In the genomic region with DNA sequence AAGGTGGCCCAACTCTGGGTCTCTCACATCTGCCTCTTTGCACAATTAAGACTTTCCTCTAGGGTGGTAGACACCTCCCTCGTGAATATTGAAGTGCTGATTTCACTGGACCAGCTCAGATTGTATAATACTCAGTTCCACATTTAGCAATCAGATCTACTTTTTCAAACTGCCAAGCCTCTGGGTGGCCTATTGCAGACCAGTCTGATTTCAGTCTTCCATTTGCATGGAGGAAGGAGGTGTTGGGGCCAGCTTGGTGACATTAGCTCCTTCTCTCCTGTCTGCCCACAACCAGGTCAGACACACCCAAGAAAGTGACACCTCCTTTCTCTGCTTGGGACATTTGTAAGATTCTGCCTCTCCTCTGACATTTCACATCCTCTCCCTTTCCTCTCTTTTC, we compare ENCODE assay signal across 3 cellular contexts.
TF ChIP-seq lines count a peak whose summit lies in the region.

No MANE protein-coding gene starts in this region.

TF ChIP-seq in liver, 16 proteins besides CTCF, POLR2A, EP300 and RAD21 (continued from another document):
- TF ChIP-seq JUND (IDR thresholded peaks at IDR 0.05) (no peak), TAF1 (conservative IDR thresholded peaks at IDR 0.05) (no peak), SP1 (IDR thresholded peaks at IDR 0.05) (no peak), HNF4G (IDR thresholded peaks at IDR 0.05) (no peak), YY1 (IDR thresholded peaks at IDR 0.05) (no peak), FOXA1 (IDR thresholded peaks at IDR 0.05) (no peak)
- TF ChIP-seq, protein P1, sequence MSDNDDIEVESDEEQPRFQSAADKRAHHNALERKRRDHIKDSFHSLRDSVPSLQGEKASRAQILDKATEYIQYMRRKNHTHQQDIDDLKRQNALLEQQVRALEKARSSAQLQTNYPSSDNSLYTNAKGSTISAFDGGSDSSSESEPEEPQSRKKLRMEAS (IDR thresholded peaks at IDR 0.05), result no peak
- TF ChIP-seq, protein P2, sequence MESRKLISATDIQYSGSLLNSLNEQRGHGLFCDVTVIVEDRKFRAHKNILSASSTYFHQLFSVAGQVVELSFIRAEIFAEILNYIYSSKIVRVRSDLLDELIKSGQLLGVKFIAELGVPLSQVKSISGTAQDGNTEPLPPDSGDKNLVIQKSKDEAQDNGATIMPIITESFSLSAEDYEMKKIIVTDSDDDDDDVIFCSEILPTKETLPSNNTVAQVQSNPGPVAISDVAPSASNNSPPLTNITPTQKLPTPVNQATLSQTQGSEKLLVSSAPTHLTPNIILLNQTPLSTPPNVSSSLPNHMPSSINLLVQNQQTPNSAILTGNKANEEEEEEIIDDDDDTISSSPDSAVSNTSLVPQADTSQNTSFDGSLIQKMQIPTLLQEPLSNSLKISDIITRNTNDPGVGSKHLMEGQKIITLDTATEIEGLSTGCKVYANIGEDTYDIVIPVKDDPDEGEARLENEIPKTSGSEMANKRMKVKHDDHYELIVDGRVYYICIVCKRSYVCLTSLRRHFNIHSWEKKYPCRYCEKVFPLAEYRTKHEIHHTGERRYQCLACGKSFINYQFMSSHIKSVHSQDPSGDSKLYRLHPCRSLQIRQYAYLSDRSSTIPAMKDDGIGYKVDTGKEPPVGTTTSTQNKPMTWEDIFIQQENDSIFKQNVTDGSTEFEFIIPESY (IDR thresholded peaks at IDR 0.05), result no peak
- TF ChIP-seq, protein P3, sequence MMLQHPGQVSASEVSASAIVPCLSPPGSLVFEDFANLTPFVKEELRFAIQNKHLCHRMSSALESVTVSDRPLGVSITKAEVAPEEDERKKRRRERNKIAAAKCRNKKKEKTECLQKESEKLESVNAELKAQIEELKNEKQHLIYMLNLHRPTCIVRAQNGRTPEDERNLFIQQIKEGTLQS (IDR thresholded peaks at IDR 0.05), result no peak
- TF ChIP-seq, protein P4, sequence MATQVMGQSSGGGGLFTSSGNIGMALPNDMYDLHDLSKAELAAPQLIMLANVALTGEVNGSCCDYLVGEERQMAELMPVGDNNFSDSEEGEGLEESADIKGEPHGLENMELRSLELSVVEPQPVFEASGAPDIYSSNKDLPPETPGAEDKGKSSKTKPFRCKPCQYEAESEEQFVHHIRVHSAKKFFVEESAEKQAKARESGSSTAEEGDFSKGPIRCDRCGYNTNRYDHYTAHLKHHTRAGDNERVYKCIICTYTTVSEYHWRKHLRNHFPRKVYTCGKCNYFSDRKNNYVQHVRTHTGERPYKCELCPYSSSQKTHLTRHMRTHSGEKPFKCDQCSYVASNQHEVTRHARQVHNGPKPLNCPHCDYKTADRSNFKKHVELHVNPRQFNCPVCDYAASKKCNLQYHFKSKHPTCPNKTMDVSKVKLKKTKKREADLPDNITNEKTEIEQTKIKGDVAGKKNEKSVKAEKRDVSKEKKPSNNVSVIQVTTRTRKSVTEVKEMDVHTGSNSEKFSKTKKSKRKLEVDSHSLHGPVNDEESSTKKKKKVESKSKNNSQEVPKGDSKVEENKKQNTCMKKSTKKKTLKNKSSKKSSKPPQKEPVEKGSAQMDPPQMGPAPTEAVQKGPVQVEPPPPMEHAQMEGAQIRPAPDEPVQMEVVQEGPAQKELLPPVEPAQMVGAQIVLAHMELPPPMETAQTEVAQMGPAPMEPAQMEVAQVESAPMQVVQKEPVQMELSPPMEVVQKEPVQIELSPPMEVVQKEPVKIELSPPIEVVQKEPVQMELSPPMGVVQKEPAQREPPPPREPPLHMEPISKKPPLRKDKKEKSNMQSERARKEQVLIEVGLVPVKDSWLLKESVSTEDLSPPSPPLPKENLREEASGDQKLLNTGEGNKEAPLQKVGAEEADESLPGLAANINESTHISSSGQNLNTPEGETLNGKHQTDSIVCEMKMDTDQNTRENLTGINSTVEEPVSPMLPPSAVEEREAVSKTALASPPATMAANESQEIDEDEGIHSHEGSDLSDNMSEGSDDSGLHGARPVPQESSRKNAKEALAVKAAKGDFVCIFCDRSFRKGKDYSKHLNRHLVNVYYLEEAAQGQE (IDR thresholded peaks at IDR 0.05), result no peak
TF ChIP-seq in liver: peak in this region for 0.

TF ChIP-seq in HepG2, 621 proteins besides CTCF, POLR2A, EP300 and RAD21 (continued from another document):
- TF ChIP-seq, protein P5, sequence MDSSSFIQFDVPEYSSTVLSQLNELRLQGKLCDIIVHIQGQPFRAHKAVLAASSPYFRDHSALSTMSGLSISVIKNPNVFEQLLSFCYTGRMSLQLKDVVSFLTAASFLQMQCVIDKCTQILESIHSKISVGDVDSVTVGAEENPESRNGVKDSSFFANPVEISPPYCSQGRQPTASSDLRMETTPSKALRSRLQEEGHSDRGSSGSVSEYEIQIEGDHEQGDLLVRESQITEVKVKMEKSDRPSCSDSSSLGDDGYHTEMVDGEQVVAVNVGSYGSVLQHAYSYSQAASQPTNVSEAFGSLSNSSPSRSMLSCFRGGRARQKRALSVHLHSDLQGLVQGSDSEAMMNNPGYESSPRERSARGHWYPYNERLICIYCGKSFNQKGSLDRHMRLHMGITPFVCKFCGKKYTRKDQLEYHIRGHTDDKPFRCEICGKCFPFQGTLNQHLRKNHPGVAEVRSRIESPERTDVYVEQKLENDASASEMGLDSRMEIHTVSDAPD (CRISPR knock-in tag; IDR thresholded peaks at IDR 0.05), result no peak
- TF ChIP-seq ZSCAN25 (CRISPR knock-in tag; IDR thresholded peaks at IDR 0.05), result no peak
- TF ChIP-seq, protein P6, sequence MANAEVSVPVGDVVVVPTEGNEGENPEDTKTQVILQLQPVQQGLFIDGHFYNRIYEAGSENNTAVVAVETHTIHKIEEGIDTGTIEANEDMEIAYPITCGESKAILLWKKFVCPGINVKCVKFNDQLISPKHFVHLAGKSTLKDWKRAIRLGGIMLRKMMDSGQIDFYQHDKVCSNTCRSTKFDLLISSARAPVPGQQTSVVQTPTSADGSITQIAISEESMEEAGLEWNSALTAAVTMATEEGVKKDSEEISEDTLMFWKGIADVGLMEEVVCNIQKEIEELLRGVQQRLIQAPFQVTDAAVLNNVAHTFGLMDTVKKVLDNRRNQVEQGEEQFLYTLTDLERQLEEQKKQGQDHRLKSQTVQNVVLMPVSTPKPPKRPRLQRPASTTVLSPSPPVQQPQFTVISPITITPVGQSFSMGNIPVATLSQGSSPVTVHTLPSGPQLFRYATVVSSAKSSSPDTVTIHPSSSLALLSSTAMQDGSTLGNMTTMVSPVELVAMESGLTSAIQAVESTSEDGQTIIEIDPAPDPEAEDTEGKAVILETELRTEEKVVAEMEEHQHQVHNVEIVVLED (CRISPR knock-in tag; IDR thresholded peaks at IDR 0.05; ENCODE audit: borderline replicate concordance), result no peak
- TF ChIP-seq, protein P7, sequence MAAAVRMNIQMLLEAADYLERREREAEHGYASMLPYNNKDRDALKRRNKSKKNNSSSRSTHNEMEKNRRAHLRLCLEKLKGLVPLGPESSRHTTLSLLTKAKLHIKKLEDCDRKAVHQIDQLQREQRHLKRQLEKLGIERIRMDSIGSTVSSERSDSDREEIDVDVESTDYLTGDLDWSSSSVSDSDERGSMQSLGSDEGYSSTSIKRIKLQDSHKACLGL (CRISPR knock-in tag; IDR thresholded peaks at IDR 0.05), result no peak
- no peak for TF ChIP-seq ZNF329 (CRISPR knock-in tag; IDR thresholded peaks at IDR 0.05; ENCODE audit: low read depth)
- no peak for TF ChIP-seq GPN1 (CRISPR knock-in tag; IDR thresholded peaks at IDR 0.05; ENCODE audit: borderline replicate concordance)
- TF ChIP-seq, protein P8, sequence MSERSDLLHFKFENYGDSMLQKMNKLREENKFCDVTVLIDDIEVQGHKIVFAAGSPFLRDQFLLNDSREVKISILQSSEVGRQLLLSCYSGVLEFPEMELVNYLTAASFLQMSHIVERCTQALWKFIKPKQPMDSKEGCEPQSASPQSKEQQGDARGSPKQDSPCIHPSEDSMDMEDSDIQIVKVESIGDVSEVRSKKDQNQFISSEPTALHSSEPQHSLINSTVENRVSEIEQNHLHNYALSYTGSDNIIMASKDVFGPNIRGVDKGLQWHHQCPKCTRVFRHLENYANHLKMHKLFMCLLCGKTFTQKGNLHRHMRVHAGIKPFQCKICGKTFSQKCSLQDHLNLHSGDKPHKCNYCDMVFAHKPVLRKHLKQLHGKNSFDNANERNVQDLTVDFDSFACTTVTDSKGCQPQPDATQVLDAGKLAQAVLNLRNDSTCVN (CRISPR knock-in tag; IDR thresholded peaks at IDR 0.05; ENCODE audit: borderline replicate concordance), result no peak
- no peak for TF ChIP-seq ZNF558 (CRISPR knock-in tag; IDR thresholded peaks at IDR 0.05; ENCODE audit: borderline replicate concordance)
- TF ChIP-seq ZNF891 (CRISPR knock-in tag; IDR thresholded peaks at IDR 0.05), result no peak
TF ChIP-seq in HepG2: peak in this region for 0.

TF ChIP-seq in WTC11, 78 proteins besides CTCF, POLR2A, EP300 and RAD21 (continued from another document and continues in another):
- TF ChIP-seq, protein P9, sequence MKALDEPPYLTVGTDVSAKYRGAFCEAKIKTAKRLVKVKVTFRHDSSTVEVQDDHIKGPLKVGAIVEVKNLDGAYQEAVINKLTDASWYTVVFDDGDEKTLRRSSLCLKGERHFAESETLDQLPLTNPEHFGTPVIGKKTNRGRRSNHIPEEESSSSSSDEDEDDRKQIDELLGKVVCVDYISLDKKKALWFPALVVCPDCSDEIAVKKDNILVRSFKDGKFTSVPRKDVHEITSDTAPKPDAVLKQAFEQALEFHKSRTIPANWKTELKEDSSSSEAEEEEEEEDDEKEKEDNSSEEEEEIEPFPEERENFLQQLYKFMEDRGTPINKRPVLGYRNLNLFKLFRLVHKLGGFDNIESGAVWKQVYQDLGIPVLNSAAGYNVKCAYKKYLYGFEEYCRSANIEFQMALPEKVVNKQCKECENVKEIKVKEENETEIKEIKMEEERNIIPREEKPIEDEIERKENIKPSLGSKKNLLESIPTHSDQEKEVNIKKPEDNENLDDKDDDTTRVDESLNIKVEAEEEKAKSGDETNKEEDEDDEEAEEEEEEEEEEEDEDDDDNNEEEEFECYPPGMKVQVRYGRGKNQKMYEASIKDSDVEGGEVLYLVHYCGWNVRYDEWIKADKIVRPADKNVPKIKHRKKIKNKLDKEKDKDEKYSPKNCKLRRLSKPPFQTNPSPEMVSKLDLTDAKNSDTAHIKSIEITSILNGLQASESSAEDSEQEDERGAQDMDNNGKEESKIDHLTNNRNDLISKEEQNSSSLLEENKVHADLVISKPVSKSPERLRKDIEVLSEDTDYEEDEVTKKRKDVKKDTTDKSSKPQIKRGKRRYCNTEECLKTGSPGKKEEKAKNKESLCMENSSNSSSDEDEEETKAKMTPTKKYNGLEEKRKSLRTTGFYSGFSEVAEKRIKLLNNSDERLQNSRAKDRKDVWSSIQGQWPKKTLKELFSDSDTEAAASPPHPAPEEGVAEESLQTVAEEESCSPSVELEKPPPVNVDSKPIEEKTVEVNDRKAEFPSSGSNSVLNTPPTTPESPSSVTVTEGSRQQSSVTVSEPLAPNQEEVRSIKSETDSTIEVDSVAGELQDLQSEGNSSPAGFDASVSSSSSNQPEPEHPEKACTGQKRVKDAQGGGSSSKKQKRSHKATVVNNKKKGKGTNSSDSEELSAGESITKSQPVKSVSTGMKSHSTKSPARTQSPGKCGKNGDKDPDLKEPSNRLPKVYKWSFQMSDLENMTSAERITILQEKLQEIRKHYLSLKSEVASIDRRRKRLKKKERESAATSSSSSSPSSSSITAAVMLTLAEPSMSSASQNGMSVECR (CRISPR knock-in tag; IDR thresholded peaks at IDR 0.05; ENCODE audit: borderline replicate concordance), result no peak
- TF ChIP-seq, protein P10, sequence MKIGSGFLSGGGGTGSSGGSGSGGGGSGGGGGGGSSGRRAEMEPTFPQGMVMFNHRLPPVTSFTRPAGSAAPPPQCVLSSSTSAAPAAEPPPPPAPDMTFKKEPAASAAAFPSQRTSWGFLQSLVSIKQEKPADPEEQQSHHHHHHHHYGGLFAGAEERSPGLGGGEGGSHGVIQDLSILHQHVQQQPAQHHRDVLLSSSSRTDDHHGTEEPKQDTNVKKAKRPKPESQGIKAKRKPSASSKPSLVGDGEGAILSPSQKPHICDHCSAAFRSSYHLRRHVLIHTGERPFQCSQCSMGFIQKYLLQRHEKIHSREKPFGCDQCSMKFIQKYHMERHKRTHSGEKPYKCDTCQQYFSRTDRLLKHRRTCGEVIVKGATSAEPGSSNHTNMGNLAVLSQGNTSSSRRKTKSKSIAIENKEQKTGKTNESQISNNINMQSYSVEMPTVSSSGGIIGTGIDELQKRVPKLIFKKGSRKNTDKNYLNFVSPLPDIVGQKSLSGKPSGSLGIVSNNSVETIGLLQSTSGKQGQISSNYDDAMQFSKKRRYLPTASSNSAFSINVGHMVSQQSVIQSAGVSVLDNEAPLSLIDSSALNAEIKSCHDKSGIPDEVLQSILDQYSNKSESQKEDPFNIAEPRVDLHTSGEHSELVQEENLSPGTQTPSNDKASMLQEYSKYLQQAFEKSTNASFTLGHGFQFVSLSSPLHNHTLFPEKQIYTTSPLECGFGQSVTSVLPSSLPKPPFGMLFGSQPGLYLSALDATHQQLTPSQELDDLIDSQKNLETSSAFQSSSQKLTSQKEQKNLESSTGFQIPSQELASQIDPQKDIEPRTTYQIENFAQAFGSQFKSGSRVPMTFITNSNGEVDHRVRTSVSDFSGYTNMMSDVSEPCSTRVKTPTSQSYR (CRISPR knock-in tag; IDR thresholded peaks at IDR 0.05), result no peak
- TF ChIP-seq NFATC4 (CRISPR knock-in tag; IDR thresholded peaks at IDR 0.05) (no peak), SMAD4 (CRISPR knock-in tag; IDR thresholded peaks at IDR 0.05) (no peak), CREB1 (CRISPR knock-in tag; IDR thresholded peaks at IDR 0.05) (no peak), ESRRA (CRISPR knock-in tag; IDR thresholded peaks at IDR 0.05; ENCODE audit: borderline replicate concordance) (no peak)
- TF ChIP-seq, protein P11, sequence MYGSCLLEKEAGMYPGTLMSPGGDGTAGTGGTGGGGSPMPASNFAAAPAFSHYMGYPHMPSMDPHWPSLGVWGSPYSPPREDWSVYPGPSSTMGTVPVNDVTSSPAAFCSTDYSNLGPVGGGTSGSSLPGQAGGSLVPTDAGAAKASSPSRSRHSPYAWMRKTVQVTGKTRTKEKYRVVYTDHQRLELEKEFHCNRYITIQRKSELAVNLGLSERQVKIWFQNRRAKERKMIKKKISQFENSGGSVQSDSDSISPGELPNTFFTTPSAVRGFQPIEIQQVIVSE (CRISPR knock-in tag; IDR thresholded peaks at IDR 0.05; ENCODE audit: borderline replicate concordance), result no peak
- TF ChIP-seq, protein P12, sequence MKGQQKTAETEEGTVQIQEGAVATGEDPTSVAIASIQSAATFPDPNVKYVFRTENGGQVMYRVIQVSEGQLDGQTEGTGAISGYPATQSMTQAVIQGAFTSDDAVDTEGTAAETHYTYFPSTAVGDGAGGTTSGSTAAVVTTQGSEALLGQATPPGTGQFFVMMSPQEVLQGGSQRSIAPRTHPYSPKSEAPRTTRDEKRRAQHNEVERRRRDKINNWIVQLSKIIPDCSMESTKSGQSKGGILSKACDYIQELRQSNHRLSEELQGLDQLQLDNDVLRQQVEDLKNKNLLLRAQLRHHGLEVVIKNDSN (CRISPR knock-in tag; IDR thresholded peaks at IDR 0.05), result no peak
- TF ChIP-seq, protein P13, sequence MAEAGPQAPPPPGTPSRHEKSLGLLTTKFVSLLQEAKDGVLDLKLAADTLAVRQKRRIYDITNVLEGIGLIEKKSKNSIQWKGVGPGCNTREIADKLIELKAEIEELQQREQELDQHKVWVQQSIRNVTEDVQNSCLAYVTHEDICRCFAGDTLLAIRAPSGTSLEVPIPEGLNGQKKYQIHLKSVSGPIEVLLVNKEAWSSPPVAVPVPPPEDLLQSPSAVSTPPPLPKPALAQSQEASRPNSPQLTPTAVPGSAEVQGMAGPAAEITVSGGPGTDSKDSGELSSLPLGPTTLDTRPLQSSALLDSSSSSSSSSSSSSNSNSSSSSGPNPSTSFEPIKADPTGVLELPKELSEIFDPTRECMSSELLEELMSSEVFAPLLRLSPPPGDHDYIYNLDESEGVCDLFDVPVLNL (CRISPR knock-in tag; IDR thresholded peaks at IDR 0.05; ENCODE audit: borderline replicate concordance, low read depth), result no peak
